13 cellular contexts compared by ENCODE assay signal in genomic region chr12:46493352-46494209, GRCh38.
A peak's percentile ranks its signal among the peaks of the same experiment; 100 is the strongest.
DNase-seq lines count a peak whose midpoint lies in the region; ATAC-seq and TF ChIP-seq lines count a peak whose summit lies in the region.
"Had no signal": no experiment of that assay in that cellular context is flagged by ENCODE, and none has a peak within 500 bp of the region (broad histone marks: within the 10 kb centered on the region; RNA-seq: fewer than 3 reads in every experiment).

No MANE protein-coding gene starts in this region.

- H3K27me3 ChIP-seq in BJ (ENCODE audit: control insufficient read depth, insufficient read depth, low read length): no peaks in the 10 kb centered on the region
- H3K27me3 ChIP-seq in osteoblast (ENCODE audit: insufficient read depth, low read length): no peaks in the 10 kb centered on the region
- H3K27me3 ChIP-seq: BLaER1 treated with 17β-estradiol and CSF1 and Interleukin-3, amounts not matched to agents 10 nM and 100 nM; ovary had no signal

- ATAC-seq in HG03457 (IDR thresholded peaks at IDR 0.05; ENCODE audit: unreplicated experiment) (no peak), HG02623 (IDR thresholded peaks at IDR 0.05; ENCODE audit: unreplicated experiment) (no peak)
- no peak for ATAC-seq in activated naive CD4-positive, alpha-beta T cell treated with anti-CD3 and anti-CD28 coated beads, Interleukin-2, amount 50 U/mL, for 72 hours

- DNase-seq in BJ (ENCODE audit: low read depth) (no peak), NCI-H2029 treated with DMSO at 0.1 percent for 48 hours (lab: John Stamatoyannopoulos, UW) (peak; percentile 9), choroid plexus epithelial cell (ENCODE audit: low read depth) (peak; percentile 59), osteoblast (ENCODE audit: insufficient read length, low spot score, missing footprints) (no peak), GM10248 (ENCODE audit: extremely low spot score) (no peak)
- DNase-seq in activated naive CD4-positive, alpha-beta T cell treated with anti-CD3 and anti-CD28 coated beads, Interleukin-2, amount 50 U/mL, for 72 hours (ENCODE audit: low spot score in 2 of 2): no peak
- DNase-seq: activated CD4-positive, CD25-positive, alpha-beta regulatory T cell treated with anti-CD3 and anti-CD28 coated beads, Interleukin-2, amount 50 U/mL, for 72 hours; activated effector memory CD4-positive, alpha-beta T cell treated with anti-CD3 and anti-CD28 coated beads, Interleukin-2, amount 50 U/mL, for 16 hours; NCI-H1694 treated with DMSO at 0.1 percent for 48 hours; ovary had no signal

- no peaks in the 10 kb centered on the region for H3K79me2 ChIP-seq in osteoblast (ENCODE audit: insufficient read depth, low read length)

- POLR2A ChIA-PET in BJ (lab: Charles Lee) (interaction anchor here (0.6 kb wide), 2 partner anchors 121 to 128 kb away, joined by 5 to 16 read pairs; no protein-coding TSS in a partner anchor), GM10248 (lab: Yijun Ruan, JAX) (no interaction called here)

- H3K9me3 ChIP-seq in osteoblast (ENCODE audit: low read depth, low read length): no peaks in the 10 kb centered on the region
- H3K9me3 ChIP-seq: BLaER1 treated with 17β-estradiol and CSF1 and Interleukin-3, amounts not matched to agents 10 nM and 100 nM; ovary had no signal

- peak overlapping the region; percentile 84 for H3K27ac ChIP-seq in osteoblast (ENCODE audit: low read depth, low read length)
- H3K27ac ChIP-seq: BLaER1 treated with 17β-estradiol and CSF1 and Interleukin-3, amounts not matched to agents 10 nM and 100 nM had no signal

- H3K36me3 ChIP-seq in BJ (ENCODE audit: control insufficient read depth, insufficient read depth, low read length) (no peaks in the 10 kb centered on the region), osteoblast (ENCODE audit: insufficient read depth, low read length) (no peaks in the 10 kb centered on the region)
- H3K36me3 ChIP-seq: BLaER1 treated with 17β-estradiol and CSF1 and Interleukin-3, amounts not matched to agents 10 nM and 100 nM; ovary had no signal

- peaks cover 49% of the 10 kb centered on the region for H3K4me1 ChIP-seq in osteoblast (ENCODE audit: insufficient read depth, low read length)

- no peak overlapping the region for H3K27ac Mint-ChIP-seq in activated naive CD4-positive, alpha-beta T cell treated with anti-CD3 and anti-CD28 coated beads, Interleukin-2, amount 50 U/mL, for 72 hours

- no peak for TF ChIP-seq CTCF in BJ (IDR thresholded peaks at IDR 0.05; ENCODE audit: insufficient read depth, low read depth, low read length)
- no peak for TF ChIP-seq CTCF in choroid plexus epithelial cell (conservative IDR thresholded peaks at IDR 0.05; ENCODE audit: low read depth, low read length)
- TF ChIP-seq CTCF in osteoblast (IDR thresholded peaks at IDR 0.05; ENCODE audit: extremely low read depth, low read depth, low read length): no peak
- TF ChIP-seq CTCF in GM10248 (IDR thresholded peaks at IDR 0.05; ENCODE audit: control extremely low read depth, extremely low read depth, low read depth, missing control alignments): no peak

- H3K9me3 Mint-ChIP-seq in activated naive CD4-positive, alpha-beta T cell treated with anti-CD3 and anti-CD28 coated beads, Interleukin-2, amount 50 U/mL, for 72 hours: peaks cover 0 to 1% of the 10 kb centered on the region in 2 donors

- H4K20me1 ChIP-seq in osteoblast (ENCODE audit: insufficient read depth, low read length): no peaks in the 10 kb centered on the region
- H4K20me1 ChIP-seq: BLaER1 treated with 17β-estradiol and CSF1 and Interleukin-3, amounts not matched to agents 10 nM and 100 nM had no signal

- peak overlapping the region; percentile 8 for H3K4me2 ChIP-seq in osteoblast (ENCODE audit: insufficient read depth, low read length)
- H3K4me2 ChIP-seq: BLaER1 treated with 17β-estradiol and CSF1 and Interleukin-3, amounts not matched to agents 10 nM and 100 nM had no signal

- CTCF ChIA-PET in BJ (lab: Yijun Ruan, JAX): interaction anchor here (1.1 to 1.3 kb wide), 2 partner anchors 9 to 10 kb away, joined by 3 to 4 read pairs; no protein-coding TSS in a partner anchor
- CTCF ChIA-PET in GM10248 (lab: Yijun Ruan, JAX): interaction anchor here (1.0 to 2.0 kb wide), 2 partner anchors 10 to 18 kb away, joined by 3 to 5 read pairs; no protein-coding TSS in a partner anchor

- no peaks in the 10 kb centered on the region for H3K36me3 Mint-ChIP-seq in activated naive CD4-positive, alpha-beta T cell treated with anti-CD3 and anti-CD28 coated beads, Interleukin-2, amount 50 U/mL, for 72 hours

- H3K4me3 ChIP-seq in BJ (ENCODE audit: low read depth, low read length): peak overlapping the region; percentile 15; the same call in 1 of the 2 replicates
- H3K4me3 ChIP-seq in choroid plexus epithelial cell (ENCODE audit: low read depth, low read length): peak overlapping the region; percentile 26
- no peak overlapping the region for H3K4me3 ChIP-seq in osteoblast (ENCODE audit: insufficient read depth, low read length)
- H3K4me3 ChIP-seq: BLaER1 treated with 17β-estradiol and CSF1 and Interleukin-3, amounts not matched to agents 10 nM and 100 nM; ovary had no signal

- H2AFZ ChIP-seq in osteoblast (ENCODE audit: low read length): no peak overlapping the region

Comparison
In these comparisons a context has a peak if more than half of its experiments do, and no peak if none do; other contexts are left out.
1. DNase-seq: peak in NCI-H2029 treated with DMSO at 0.1 percent for 48 hours (single experiment) and choroid plexus epithelial cell (single experiment); none in BJ (single experiment), osteoblast (single experiment), GM10248 (single experiment) and activated naive CD4-positive, alpha-beta T cell treated with anti-CD3 and anti-CD28 coated beads, Interleukin-2, amount 50 U/mL, for 72 hours (0 of 2).